ENCODE assay signal across 1 cellular context in the genomic region with DNA sequence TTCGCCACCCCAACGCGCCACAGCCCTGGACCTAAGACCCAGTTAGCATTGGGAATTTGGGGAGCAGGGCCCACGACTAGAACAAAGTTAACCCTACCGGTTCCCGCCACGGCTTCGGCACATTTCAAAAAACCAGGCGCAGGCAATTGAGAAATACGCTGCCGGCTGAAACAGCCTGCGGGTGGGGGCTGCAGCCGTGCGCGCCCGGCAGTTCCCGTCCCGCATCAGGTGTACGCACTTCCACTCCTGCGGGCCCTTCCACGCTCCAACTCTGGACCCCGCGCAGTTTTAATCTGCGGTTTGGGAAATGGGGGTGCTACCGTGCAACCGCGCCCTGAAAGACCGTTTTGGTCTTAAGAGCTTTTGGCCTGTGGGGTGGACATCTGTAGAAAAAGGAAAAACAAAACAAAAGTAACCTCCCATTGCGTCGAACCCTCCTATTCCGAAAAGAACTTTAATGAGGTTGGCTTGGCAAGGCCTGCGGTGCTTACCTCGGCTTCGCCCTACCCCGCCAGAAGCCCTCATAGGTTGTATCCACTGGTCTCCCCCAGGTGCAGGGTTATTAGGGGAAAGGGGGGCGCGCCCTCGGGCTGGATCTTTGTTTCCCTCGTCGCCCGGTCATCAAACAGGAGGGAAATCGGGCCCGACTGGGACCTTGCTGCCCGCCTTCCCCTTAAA.
TF ChIP-seq lines count a peak whose summit lies in the region.

No MANE protein-coding gene starts in this region.

TF ChIP-seq in H1, 55 proteins besides CTCF, POLR2A, EP300 and RAD21 (continued from another document):
- TF ChIP-seq SAP30 (IDR thresholded peaks at IDR 0.05; ENCODE audit: insufficient read depth, insufficient replicate concordance, low read length) (no peak), KDM4A (IDR thresholded peaks at IDR 0.05; ENCODE audit: low read depth, low read length, severe bottlenecking) (peak; percentile 36), KDM1A (IDR thresholded peaks at IDR 0.05; ENCODE audit: borderline replicate concordance, low read length) (0 out of 2 replicates have a peak, but pooled peaks have one; percentile 0), CHD1 (IDR thresholded peaks at IDR 0.05; ENCODE audit: low read depth, low read length) (no peak)
